In the genomic region with DNA sequence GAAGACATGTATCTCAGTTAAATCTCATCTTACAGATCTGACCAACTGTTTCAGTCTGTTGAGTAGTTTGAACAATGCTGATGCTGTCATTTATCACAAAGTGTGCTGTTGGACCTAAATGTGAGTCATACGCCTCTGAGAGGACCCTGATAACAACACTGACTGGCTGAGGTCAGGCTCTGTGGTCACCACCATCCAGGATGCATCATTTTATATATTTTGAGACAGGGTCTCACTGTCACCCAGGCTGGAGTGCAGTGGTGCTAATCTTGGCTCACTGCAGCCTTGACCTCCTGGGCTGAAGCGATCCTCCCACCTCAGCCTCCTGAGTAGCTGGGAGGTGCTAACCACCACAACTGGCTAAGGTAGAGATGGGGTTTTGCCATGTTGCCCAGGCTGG, we compare ENCODE assay signal across 1 cellular context.
TF ChIP-seq lines count a peak whose summit lies in the region.

No MANE protein-coding gene starts in this region.

TF ChIP-seq in K562, 482 proteins besides CTCF, POLR2A, EP300 and RAD21 (continued from another document):
- TF ChIP-seq, protein P1, sequence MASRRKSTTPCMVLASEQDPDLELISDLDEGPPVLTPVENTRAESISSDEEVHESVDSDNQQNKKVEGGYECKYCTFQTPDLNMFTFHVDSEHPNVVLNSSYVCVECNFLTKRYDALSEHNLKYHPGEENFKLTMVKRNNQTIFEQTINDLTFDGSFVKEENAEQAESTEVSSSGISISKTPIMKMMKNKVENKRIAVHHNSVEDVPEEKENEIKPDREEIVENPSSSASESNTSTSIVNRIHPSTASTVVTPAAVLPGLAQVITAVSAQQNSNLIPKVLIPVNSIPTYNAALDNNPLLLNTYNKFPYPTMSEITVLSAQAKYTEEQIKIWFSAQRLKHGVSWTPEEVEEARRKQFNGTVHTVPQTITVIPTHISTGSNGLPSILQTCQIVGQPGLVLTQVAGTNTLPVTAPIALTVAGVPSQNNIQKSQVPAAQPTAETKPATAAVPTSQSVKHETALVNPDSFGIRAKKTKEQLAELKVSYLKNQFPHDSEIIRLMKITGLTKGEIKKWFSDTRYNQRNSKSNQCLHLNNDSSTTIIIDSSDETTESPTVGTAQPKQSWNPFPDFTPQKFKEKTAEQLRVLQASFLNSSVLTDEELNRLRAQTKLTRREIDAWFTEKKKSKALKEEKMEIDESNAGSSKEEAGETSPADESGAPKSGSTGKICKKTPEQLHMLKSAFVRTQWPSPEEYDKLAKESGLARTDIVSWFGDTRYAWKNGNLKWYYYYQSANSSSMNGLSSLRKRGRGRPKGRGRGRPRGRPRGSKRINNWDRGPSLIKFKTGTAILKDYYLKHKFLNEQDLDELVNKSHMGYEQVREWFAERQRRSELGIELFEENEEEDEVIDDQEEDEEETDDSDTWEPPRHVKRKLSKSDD (conservative IDR thresholded peaks at IDR 0.05; ENCODE audit: low read length), result no peak
- TF ChIP-seq NFIC (IDR thresholded peaks at IDR 0.05) (peak; percentile 35; the same call in 1 of the 2 replicates), MAFG (tag; conservative IDR thresholded peaks at IDR 0.05) (peak; percentile 30; the same call in 1 of the 2 replicates), JUND (IDR thresholded peaks at IDR 0.05; ENCODE audit: borderline replicate concordance, low read depth, low read length) (peak; percentile 96), JUND (tag; IDR thresholded peaks at IDR 0.05; ENCODE audit: borderline replicate concordance, low read depth, low read length) (peak; percentile 92), ZNF143 (CRISPR knock-in tag; IDR thresholded peaks at IDR 0.05) (no peak), ELF1 (tag; IDR thresholded peaks at IDR 0.05) (no peak), NCOA1 (IDR thresholded peaks at IDR 0.05; ENCODE audit: low read depth) (no peak), GATA2 (CRISPR knock-in tag; IDR thresholded peaks at IDR 0.05) (peak; percentile 65), RNF2 (IDR thresholded peaks at IDR 0.05) (0 out of 2 replicates have a peak, but pooled peaks have one; percentile 21), EGR1 (conservative IDR thresholded peaks at IDR 0.05) (no peak), THRAP3 (IDR thresholded peaks at IDR 0.05; ENCODE audit: borderline replicate concordance) (no peak), RBM22 (IDR thresholded peaks at IDR 0.05; ENCODE audit: low read depth, low read length, poor library complexity, severe bottlenecking) (no peak), ZEB2 (IDR thresholded peaks at IDR 0.05) (0 out of 2 replicates have a peak, but pooled peaks have one; percentile 33), ZNF644 (tag; IDR thresholded peaks at IDR 0.05; ENCODE audit: low read depth) (no peak), BRD9 (IDR thresholded peaks at IDR 0.05; ENCODE audit: low read depth, partially characterized antibody) (no peak), ZBTB7A (IDR thresholded peaks at IDR 0.05; ENCODE audit: borderline replicate concordance, control insufficient read depth, low read depth, low read length) (peak; percentile 24; the same call in 1 of the 2 replicates), YY1 (IDR thresholded peaks at IDR 0.05; ENCODE audit: borderline replicate concordance in 1 of 3, control insufficient read depth in 1 of 3, extremely low read depth in 1 of 3, insufficient read depth in 3 of 3, insufficient read length in 1 of 3, insufficient replicate concordance in 2 of 3, low read depth in 1 of 3, low read length in 2 of 3) (no peak), ZNF75A (CRISPR knock-in tag; IDR thresholded peaks at IDR 0.05) (no peak), KLF16 (IDR thresholded peaks at IDR 0.05) (peak; percentile 68), SMARCC2 (IDR thresholded peaks at IDR 0.05; ENCODE audit: low read depth) (peak; percentile 59; the same call in 1 of the 2 replicates), CBX5 (IDR thresholded peaks at IDR 0.05; ENCODE audit: borderline replicate concordance, low read depth) (no peak), NFRKB (IDR thresholded peaks at IDR 0.05; ENCODE audit: low read depth) (no peak), NR2C2 (CRISPR knock-in tag; IDR thresholded peaks at IDR 0.05) (no peak), NR2C2 (tag; IDR thresholded peaks at IDR 0.05) (no peak), ZNF311 (CRISPR knock-in tag; IDR thresholded peaks at IDR 0.05) (no peak)
- TF ChIP-seq, protein P2, sequence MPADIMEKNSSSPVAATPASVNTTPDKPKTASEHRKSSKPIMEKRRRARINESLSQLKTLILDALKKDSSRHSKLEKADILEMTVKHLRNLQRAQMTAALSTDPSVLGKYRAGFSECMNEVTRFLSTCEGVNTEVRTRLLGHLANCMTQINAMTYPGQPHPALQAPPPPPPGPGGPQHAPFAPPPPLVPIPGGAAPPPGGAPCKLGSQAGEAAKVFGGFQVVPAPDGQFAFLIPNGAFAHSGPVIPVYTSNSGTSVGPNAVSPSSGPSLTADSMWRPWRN (IDR thresholded peaks at IDR 0.05; ENCODE audit: low read depth), result peak; percentile 25; the same call in 1 of the 2 replicates
- TF ChIP-seq, protein P3, sequence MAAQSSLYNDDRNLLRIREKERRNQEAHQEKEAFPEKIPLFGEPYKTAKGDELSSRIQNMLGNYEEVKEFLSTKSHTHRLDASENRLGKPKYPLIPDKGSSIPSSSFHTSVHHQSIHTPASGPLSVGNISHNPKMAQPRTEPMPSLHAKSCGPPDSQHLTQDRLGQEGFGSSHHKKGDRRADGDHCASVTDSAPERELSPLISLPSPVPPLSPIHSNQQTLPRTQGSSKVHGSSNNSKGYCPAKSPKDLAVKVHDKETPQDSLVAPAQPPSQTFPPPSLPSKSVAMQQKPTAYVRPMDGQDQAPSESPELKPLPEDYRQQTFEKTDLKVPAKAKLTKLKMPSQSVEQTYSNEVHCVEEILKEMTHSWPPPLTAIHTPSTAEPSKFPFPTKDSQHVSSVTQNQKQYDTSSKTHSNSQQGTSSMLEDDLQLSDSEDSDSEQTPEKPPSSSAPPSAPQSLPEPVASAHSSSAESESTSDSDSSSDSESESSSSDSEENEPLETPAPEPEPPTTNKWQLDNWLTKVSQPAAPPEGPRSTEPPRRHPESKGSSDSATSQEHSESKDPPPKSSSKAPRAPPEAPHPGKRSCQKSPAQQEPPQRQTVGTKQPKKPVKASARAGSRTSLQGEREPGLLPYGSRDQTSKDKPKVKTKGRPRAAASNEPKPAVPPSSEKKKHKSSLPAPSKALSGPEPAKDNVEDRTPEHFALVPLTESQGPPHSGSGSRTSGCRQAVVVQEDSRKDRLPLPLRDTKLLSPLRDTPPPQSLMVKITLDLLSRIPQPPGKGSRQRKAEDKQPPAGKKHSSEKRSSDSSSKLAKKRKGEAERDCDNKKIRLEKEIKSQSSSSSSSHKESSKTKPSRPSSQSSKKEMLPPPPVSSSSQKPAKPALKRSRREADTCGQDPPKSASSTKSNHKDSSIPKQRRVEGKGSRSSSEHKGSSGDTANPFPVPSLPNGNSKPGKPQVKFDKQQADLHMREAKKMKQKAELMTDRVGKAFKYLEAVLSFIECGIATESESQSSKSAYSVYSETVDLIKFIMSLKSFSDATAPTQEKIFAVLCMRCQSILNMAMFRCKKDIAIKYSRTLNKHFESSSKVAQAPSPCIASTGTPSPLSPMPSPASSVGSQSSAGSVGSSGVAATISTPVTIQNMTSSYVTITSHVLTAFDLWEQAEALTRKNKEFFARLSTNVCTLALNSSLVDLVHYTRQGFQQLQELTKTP (IDR thresholded peaks at IDR 0.05; ENCODE audit: low read depth in 1 of 2, partially characterized antibody in 2 of 2), result no peak
- TF ChIP-seq, protein P4, sequence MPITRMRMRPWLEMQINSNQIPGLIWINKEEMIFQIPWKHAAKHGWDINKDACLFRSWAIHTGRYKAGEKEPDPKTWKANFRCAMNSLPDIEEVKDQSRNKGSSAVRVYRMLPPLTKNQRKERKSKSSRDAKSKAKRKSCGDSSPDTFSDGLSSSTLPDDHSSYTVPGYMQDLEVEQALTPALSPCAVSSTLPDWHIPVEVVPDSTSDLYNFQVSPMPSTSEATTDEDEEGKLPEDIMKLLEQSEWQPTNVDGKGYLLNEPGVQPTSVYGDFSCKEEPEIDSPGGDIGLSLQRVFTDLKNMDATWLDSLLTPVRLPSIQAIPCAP (CRISPR knock-in tag; IDR thresholded peaks at IDR 0.05; ENCODE audit: borderline replicate concordance), result no peak
- TF ChIP-seq, protein P5, sequence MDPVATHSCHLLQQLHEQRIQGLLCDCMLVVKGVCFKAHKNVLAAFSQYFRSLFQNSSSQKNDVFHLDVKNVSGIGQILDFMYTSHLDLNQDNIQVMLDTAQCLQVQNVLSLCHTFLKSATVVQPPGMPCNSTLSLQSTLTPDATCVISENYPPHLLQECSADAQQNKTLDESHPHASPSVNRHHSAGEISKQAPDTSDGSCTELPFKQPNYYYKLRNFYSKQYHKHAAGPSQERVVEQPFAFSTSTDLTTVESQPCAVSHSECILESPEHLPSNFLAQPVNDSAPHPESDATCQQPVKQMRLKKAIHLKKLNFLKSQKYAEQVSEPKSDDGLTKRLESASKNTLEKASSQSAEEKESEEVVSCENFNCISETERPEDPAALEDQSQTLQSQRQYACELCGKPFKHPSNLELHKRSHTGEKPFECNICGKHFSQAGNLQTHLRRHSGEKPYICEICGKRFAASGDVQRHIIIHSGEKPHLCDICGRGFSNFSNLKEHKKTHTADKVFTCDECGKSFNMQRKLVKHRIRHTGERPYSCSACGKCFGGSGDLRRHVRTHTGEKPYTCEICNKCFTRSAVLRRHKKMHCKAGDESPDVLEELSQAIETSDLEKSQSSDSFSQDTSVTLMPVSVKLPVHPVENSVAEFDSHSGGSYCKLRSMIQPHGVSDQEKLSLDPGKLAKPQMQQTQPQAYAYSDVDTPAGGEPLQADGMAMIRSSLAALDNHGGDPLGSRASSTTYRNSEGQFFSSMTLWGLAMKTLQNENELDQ (CRISPR knock-in tag; IDR thresholded peaks at IDR 0.05; ENCODE audit: borderline replicate concordance), result no peak
- TF ChIP-seq, protein P6, sequence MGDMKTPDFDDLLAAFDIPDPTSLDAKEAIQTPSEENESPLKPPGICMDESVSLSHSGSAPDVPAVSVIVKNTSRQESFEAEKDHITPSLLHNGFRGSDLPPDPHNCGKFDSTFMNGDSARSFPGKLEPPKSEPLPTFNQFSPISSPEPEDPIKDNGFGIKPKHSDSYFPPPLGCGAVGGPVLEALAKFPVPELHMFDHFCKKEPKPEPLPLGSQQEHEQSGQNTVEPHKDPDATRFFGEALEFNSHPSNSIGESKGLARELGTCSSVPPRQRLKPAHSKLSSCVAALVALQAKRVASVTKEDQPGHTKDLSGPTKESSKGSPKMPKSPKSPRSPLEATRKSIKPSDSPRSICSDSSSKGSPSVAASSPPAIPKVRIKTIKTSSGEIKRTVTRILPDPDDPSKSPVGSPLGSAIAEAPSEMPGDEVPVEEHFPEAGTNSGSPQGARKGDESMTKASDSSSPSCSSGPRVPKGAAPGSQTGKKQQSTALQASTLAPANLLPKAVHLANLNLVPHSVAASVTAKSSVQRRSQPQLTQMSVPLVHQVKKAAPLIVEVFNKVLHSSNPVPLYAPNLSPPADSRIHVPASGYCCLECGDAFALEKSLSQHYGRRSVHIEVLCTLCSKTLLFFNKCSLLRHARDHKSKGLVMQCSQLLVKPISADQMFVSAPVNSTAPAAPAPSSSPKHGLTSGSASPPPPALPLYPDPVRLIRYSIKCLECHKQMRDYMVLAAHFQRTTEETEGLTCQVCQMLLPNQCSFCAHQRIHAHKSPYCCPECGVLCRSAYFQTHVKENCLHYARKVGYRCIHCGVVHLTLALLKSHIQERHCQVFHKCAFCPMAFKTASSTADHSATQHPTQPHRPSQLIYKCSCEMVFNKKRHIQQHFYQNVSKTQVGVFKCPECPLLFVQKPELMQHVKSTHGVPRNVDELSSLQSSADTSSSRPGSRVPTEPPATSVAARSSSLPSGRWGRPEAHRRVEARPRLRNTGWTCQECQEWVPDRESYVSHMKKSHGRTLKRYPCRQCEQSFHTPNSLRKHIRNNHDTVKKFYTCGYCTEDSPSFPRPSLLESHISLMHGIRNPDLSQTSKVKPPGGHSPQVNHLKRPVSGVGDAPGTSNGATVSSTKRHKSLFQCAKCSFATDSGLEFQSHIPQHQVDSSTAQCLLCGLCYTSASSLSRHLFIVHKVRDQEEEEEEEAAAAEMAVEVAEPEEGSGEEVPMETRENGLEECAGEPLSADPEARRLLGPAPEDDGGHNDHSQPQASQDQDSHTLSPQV (IDR thresholded peaks at IDR 0.05), result no peak
